ENCODE assay signal across 18 cellular contexts in genomic region chr10:3194871-3195270, GRCh38. TPM values are rescaled to one million over a fixed set of nuclear protein-coding genes. Genes with fewer than 3 reads are reported as not detected.
DNase-seq lines count a peak whose midpoint lies in the region; FAIRE-seq and TF ChIP-seq lines count a peak whose summit lies in the region.
"Had no signal": no experiment of that assay in that cellular context is flagged by ENCODE, and none has a peak within 500 bp of the region (broad histone marks: within the 10 kb centered on the region; RNA-seq: fewer than 3 reads in every experiment).

No MANE protein-coding gene starts in this region.

- H4K20me1 ChIP-seq in astrocyte (ENCODE audit: insufficient read depth, low read length): no peaks in the 10 kb centered on the region
- H4K20me1 ChIP-seq: BLaER1 had no signal

- TF ChIP-seq CTCF in astrocyte (IDR thresholded peaks at IDR 0.05; ENCODE audit: insufficient read depth, low read depth, low read length) (no peak), nephron progenitor cell (IDR thresholded peaks at IDR 0.05) (no peak)

- H3K27me3 Mint-ChIP-seq in astrocyte (ENCODE audit: low read depth, unreplicated experiment) (peaks cover 2% of the 10 kb centered on the region), nephron progenitor cell (ENCODE audit: low read depth, poor library complexity) (peaks cover 10% of the 10 kb centered on the region)

- H3K4me1 Mint-ChIP-seq in astrocyte (ENCODE audit: low read depth, unreplicated experiment): peaks cover 35% of the 10 kb centered on the region
- peaks cover 58% of the 10 kb centered on the region for H3K4me1 Mint-ChIP-seq in nephron progenitor cell

- H3K79me2 ChIP-seq in astrocyte (ENCODE audit: insufficient read depth, low read length): no peaks in the 10 kb centered on the region

- H3K9me3 ChIP-seq in astrocyte (ENCODE audit: insufficient read depth, low read depth, low read length): no peaks in the 10 kb centered on the region
- H3K9me3 ChIP-seq: BLaER1 had no signal

- H3K36me3 ChIP-seq in astrocyte (ENCODE audit: insufficient read depth, low read length): no peaks in the 10 kb centered on the region
- H3K36me3 ChIP-seq in H7 (replicated peaks; ENCODE audit: control insufficient read depth, insufficient read depth, low read length): no peaks in the 10 kb centered on the region
- H3K36me3 ChIP-seq: BLaER1 had no signal

- no peak overlapping the region for H3K4me2 ChIP-seq in astrocyte (ENCODE audit: low read length)
- H3K4me2 ChIP-seq: BLaER1 had no signal

- peaks cover 18% of the 10 kb centered on the region for H3K4me1 ChIP-seq in astrocyte (ENCODE audit: insufficient read depth, low read length)
- H3K4me1 ChIP-seq: BLaER1 had no signal

- H3K36me3 Mint-ChIP-seq in astrocyte (ENCODE audit: low read depth, unreplicated experiment) (no peaks in the 10 kb centered on the region), nephron progenitor cell (ENCODE audit: low read depth) (no peaks in the 10 kb centered on the region)
- H3K36me3 Mint-ChIP-seq: CD14-positive monocyte; CD4-positive, alpha-beta memory T cell had no signal

- no peak for FAIRE-seq in astrocyte (lab: Jason Lieb, UNC)
- FAIRE-seq: GM12892, GM18507, HTR-8/SVneo had no signal

- H3K9me3 Mint-ChIP-seq in astrocyte (ENCODE audit: unreplicated experiment): peaks cover 2% of the 10 kb centered on the region
- no peaks in the 10 kb centered on the region for H3K9me3 Mint-ChIP-seq in nephron progenitor cell
- H3K9me3 Mint-ChIP-seq: CD14-positive monocyte; CD4-positive, alpha-beta memory T cell had no signal

- H3K4me3 ChIP-seq in astrocyte (ENCODE audit: insufficient read depth, low read depth, low read length) (no peak overlapping the region), H7 (ENCODE audit: insufficient read depth, low read depth, low read length) (no peak overlapping the region)
- H3K4me3 ChIP-seq: BLaER1, GM23248 had no signal

- DNase-seq in activated CD8-positive, alpha-beta memory T cell treated with anti-CD3 and anti-CD28 coated beads for 24 hours: peak; percentile 53
- no peak for DNase-seq in activated CD8-positive, alpha-beta memory T cell treated with anti-CD3 and anti-CD28 coated beads, Interleukin-2, amount 50 U/mL, for 4 hours
- DNase-seq in astrocyte (ENCODE audit: low read depth): no peak
- no peak for DNase-seq in nephron progenitor cell
- no peak for DNase-seq in H7
- no peak for DNase-seq in medulla oblongata (ENCODE audit: extremely low spot score)
- DNase-seq in SW 1271 (lab: John Stamatoyannopoulos, UW): no peak
- DNase-seq: 8988T; CD4-positive, alpha-beta memory T cell; DMS153; DMS79; GDM1; GM23248 had no signal

- H3K27me3 ChIP-seq in astrocyte (ENCODE audit: insufficient read depth, low read length) (peaks cover 4% of the 10 kb centered on the region), H7 (ENCODE audit: control insufficient read depth, insufficient read depth, low read length) (peaks cover 2% of the 10 kb centered on the region; the same call in 1 of the 2 replicates)
- H3K27me3 ChIP-seq: BLaER1 had no signal

- peak overlapping the region; percentile 83 for H3K27ac Mint-ChIP-seq in astrocyte (ENCODE audit: unreplicated experiment)
- H3K27ac Mint-ChIP-seq in nephron progenitor cell: peak overlapping the region; percentile 78
- H3K27ac Mint-ChIP-seq: CD14-positive monocyte had no signal

- H3K4me3 Mint-ChIP-seq in astrocyte (ENCODE audit: unreplicated experiment): no peak overlapping the region
- no peak overlapping the region for H3K4me3 Mint-ChIP-seq in nephron progenitor cell
- H3K4me3 Mint-ChIP-seq: CD14-positive monocyte had no signal

- no peak overlapping the region for H2AFZ ChIP-seq in astrocyte (ENCODE audit: low read depth, low read length)
- H2AFZ ChIP-seq: GM23248 had no signal

- H3K27ac ChIP-seq in astrocyte (ENCODE audit: low read depth, low read length): no peak overlapping the region
- H3K27ac ChIP-seq: BLaER1, GM23248 had no signal

- no peak overlapping the region for H3K9ac ChIP-seq in astrocyte (ENCODE audit: low read length)
- H3K9ac ChIP-seq: BLaER1, GM23248 had no signal

RNA-seq across cellular contexts. Expression of gene PITRM1, which starts 22.3 kb away (rescaled TPM):
- total RNA-seq in astrocyte: 80.4 and 81.3 TPM in 2 replicates
- 34.6 and 38.2 TPM in 2 replicates for total RNA-seq in H7 (2014; rRNA removed; shearing (Covaris generic))
